27 cellular contexts compared by ENCODE assay signal in genomic region chr19:54399189-54399588, GRCh38. TPM values are rescaled to one million over a fixed set of nuclear protein-coding genes. Genes with fewer than 3 reads are reported as not detected.
A peak's percentile ranks its signal among the peaks of the same experiment; 100 is the strongest.
DNase-seq lines count a peak whose midpoint lies in the region; ATAC-seq and TF ChIP-seq lines count a peak whose summit lies in the region.
"Had no signal": no experiment of that assay in that cellular context is flagged by ENCODE, and none has a peak within 500 bp of the region (broad histone marks: within the 10 kb centered on the region; RNA-seq: fewer than 3 reads in every experiment).

No MANE protein-coding gene starts in this region.

- H3K4me3 Mint-ChIP-seq in MCF 10A (ENCODE audit: unreplicated experiment) (no peak overlapping the region), type B pancreatic cell (peak overlapping the region; percentile 14), natural killer cell (no peak overlapping the region)
- H3K4me3 Mint-ChIP-seq: CD4-positive, alpha-beta T cell; H9 had no signal

- H3K27me3 ChIP-seq in breast epithelium, result no peaks in the 10 kb centered on the region
- H3K27me3 ChIP-seq in WERI-Rb-1 (ENCODE audit: insufficient read depth, low read depth, severe bottlenecking), result peaks cover 2% of the 10 kb centered on the region
- H3K27me3 ChIP-seq in esophagus (ENCODE audit: control insufficient read depth in 1 of 2, insufficient read depth in 2 of 2, low read length in 2 of 2), result no peaks in the 10 kb centered on the region
- no peaks in the 10 kb centered on the region for H3K27me3 ChIP-seq in A673 (replicated peaks; ENCODE audit: insufficient read depth, low read depth, low read length, poor library complexity)
- H3K27me3 ChIP-seq: BLaER1 had no signal

- H3K4me1 ChIP-seq in breast epithelium, result no peaks in the 10 kb centered on the region
- H3K4me1 ChIP-seq in esophagus (ENCODE audit: control insufficient read depth in 2 of 2, insufficient read depth in 2 of 2, low read length in 1 of 2), result peaks cover 0 to 3% of the 10 kb centered on the region in 2 donors
- no peaks in the 10 kb centered on the region for H3K4me1 ChIP-seq in A673 (ENCODE audit: insufficient read depth, low read length, poor library complexity, severe bottlenecking)
- H3K4me1 ChIP-seq: Caco-2 had no signal

- 45 to 59% methylated on average over 2 of the region's 2 CpGs for WGBS in esophagus, 2 donors

- intact Hi-C loops in breast epithelium (cut with DNase I; ENCODE audit: low total_unique reads), result loop anchor here (5.0 kb wide), 1 partner anchor 42 kb away; no protein-coding TSS in a partner anchor
- intact Hi-C loops in MCF 10A (cut with micrococcal nuclease), result no loop called here
- intact Hi-C loops in A673 (cut with micrococcal nuclease; ENCODE audit: unreplicated experiment), result no loop called here
- intact Hi-C loops in natural killer cell (cut with micrococcal nuclease), result no loop called here

- no peak for TF ChIP-seq CTCF in breast epithelium (IDR thresholded peaks at IDR 0.05)
- no peak for TF ChIP-seq CTCF in MCF 10A (IDR thresholded peaks at IDR 0.05; ENCODE audit: unreplicated experiment)
- TF ChIP-seq CTCF in WERI-Rb-1 (IDR thresholded peaks at IDR 0.05; ENCODE audit: low read depth, low read length), result no peak
- TF ChIP-seq CTCF in type B pancreatic cell (conservative IDR thresholded peaks at IDR 0.05), result no peak
- no peak for TF ChIP-seq CTCF in A673 (conservative IDR thresholded peaks at IDR 0.05; ENCODE audit: low read depth, low read length)
- TF ChIP-seq CTCF in natural killer cell (IDR thresholded peaks at IDR 0.05), result no peak

- H3K4me3 ChIP-seq in breast epithelium, result no peak overlapping the region
- no peak overlapping the region for H3K4me3 ChIP-seq in WERI-Rb-1 (ENCODE audit: low read depth, low read length)
- no peak overlapping the region for H3K4me3 ChIP-seq in esophagus (ENCODE audit: low read depth in 1 of 2, low read length in 2 of 2)
- H3K4me3 ChIP-seq in A673 (ENCODE audit: low read depth, low read length, poor library complexity, severe bottlenecking), result no peak overlapping the region
- H3K4me3 ChIP-seq: BLaER1, GM23248, SK-N-MC had no signal

- H3K9me3 ChIP-seq in breast epithelium (no peaks in the 10 kb centered on the region), WERI-Rb-1 (ENCODE audit: severe bottlenecking) (peaks cover 6% of the 10 kb centered on the region), esophagus (ENCODE audit: control insufficient read depth in 2 of 2, insufficient read depth in 1 of 2, low read depth in 1 of 2, low read length in 1 of 2) (peaks cover 0 to 2% of the 10 kb centered on the region in 2 donors), A673 (ENCODE audit: low read depth, low read length, poor library complexity, severe bottlenecking) (no peaks in the 10 kb centered on the region)
- H3K9me3 ChIP-seq: BLaER1, Caco-2 had no signal

- CTCF ChIA-PET in MCF 10A (lab: Yijun Ruan, JAX) (interaction anchor here (0.5 to 1.0 kb wide), 2 partner anchors 8 to 376 kb away, joined by 3 to 7 read pairs; no protein-coding TSS in a partner anchor), A673 (lab: Charles Lee) (no interaction called here)

- H3K27me3 Mint-ChIP-seq in MCF 10A (ENCODE audit: insufficient read depth, unreplicated experiment) (no peaks in the 10 kb centered on the region), type B pancreatic cell (peaks cover 6% of the 10 kb centered on the region), natural killer cell (ENCODE audit: low read depth in 2 of 2) (peaks cover 0 to under 1% of the 10 kb centered on the region in 2 donors)
- H3K27me3 Mint-ChIP-seq: CD4-positive, alpha-beta T cell had no signal

- H3K36me3 ChIP-seq in breast epithelium (no peaks in the 10 kb centered on the region), WERI-Rb-1 (no peaks in the 10 kb centered on the region), esophagus (ENCODE audit: control insufficient read depth in 2 of 2, insufficient read depth in 2 of 2, low read length in 1 of 2) (no peaks in the 10 kb centered on the region), A673 (ENCODE audit: insufficient read depth, low read length, poor library complexity, severe bottlenecking) (no peaks in the 10 kb centered on the region)
- H3K36me3 ChIP-seq: BLaER1 had no signal

- ATAC-seq in GM21737 (IDR thresholded peaks at IDR 0.05; ENCODE audit: unreplicated experiment), result no peak
- no peak for ATAC-seq in natural killer cell
- ATAC-seq: HepG2 had no signal

- H3K36me3 Mint-ChIP-seq in MCF 10A (ENCODE audit: insufficient read depth, unreplicated experiment) (no peaks in the 10 kb centered on the region), type B pancreatic cell (no peaks in the 10 kb centered on the region), natural killer cell (no peaks in the 10 kb centered on the region)

- peaks cover 7% of the 10 kb centered on the region for H3K9me3 Mint-ChIP-seq in MCF 10A (ENCODE audit: unreplicated experiment)
- no peaks in the 10 kb centered on the region for H3K9me3 Mint-ChIP-seq in type B pancreatic cell
- H3K9me3 Mint-ChIP-seq in natural killer cell, result no peaks in the 10 kb centered on the region
- H3K9me3 Mint-ChIP-seq: CD4-positive, alpha-beta T cell had no signal

- POLR2A ChIA-PET in MCF 10A (lab: Yijun Ruan, JAX) (no interaction called here), A673 (lab: Charles Lee; ENCODE audit: low non-redundant PET) (no interaction called here)

- H3K27ac ChIP-seq in breast epithelium, result peak overlapping the region; percentile 19 to 40
- H3K27ac ChIP-seq in WERI-Rb-1, result peak overlapping the region; percentile 65
- peak overlapping the region; percentile 40 to 78 for H3K27ac ChIP-seq in esophagus (ENCODE audit: low read depth in 2 of 2, low read length in 1 of 2)
- H3K27ac ChIP-seq in A673 (ENCODE audit: low read depth, low read length, poor library complexity, severe bottlenecking), result no peak overlapping the region
- H3K27ac ChIP-seq: BLaER1, GM23248, SK-N-MC had no signal

- H3K27ac Mint-ChIP-seq in MCF 10A (ENCODE audit: low read depth, unreplicated experiment) (no peak overlapping the region), type B pancreatic cell (peak overlapping the region; percentile 31), natural killer cell (no peak overlapping the region)
- H3K27ac Mint-ChIP-seq: CD4-positive, alpha-beta T cell; H9 had no signal

- peak in 1 of 2 donors; percentile 35 for DNase-seq in breast epithelium (ENCODE audit: low spot score in 2 of 2)
- DNase-seq in MCF 10A (ENCODE audit: unreplicated experiment), result no peak
- peak; percentile 29 for DNase-seq in WERI-Rb-1
- no peak for DNase-seq in type B pancreatic cell (ENCODE audit: extremely low spot score, unreplicated experiment)
- no peak for DNase-seq in A673 (ENCODE audit: low spot score)
- no peak for DNase-seq in natural killer cell
- DNase-seq: Caco-2; CD4-positive, alpha-beta T cell; DMS79 treated with DMSO at 0.1 percent for 48 hours; GM23248; H9; Karpas-422; MV-4-11; NCI-H1105; NCI-H1436 treated with DMSO at 0.1 percent for 48 hours; NCI-H187 treated with DMSO at 0.1 percent for 48 hours; NCI-H446 treated with DMSO at 0.1 percent for 48 hours; SIG-M5 had no signal

- no peak for TF ChIP-seq POLR2A in breast epithelium (IDR thresholded peaks at IDR 0.05)

- BruUV-seq in MCF 10A (replicated peaks; lab: Mats Ljungman, UMichigan) (no TSS peak), A673 (replicated peaks; lab: Mats Ljungman, UMichigan) (no TSS peak)

- H3K4me1 Mint-ChIP-seq in MCF 10A (ENCODE audit: insufficient read depth, unreplicated experiment), result no peaks in the 10 kb centered on the region
- H3K4me1 Mint-ChIP-seq in type B pancreatic cell (ENCODE audit: unreplicated experiment), result no peaks in the 10 kb centered on the region
- H3K4me1 Mint-ChIP-seq in natural killer cell, result no peaks in the 10 kb centered on the region

RNA-seq across cellular contexts. Expression of gene TTYH1, which starts 16.1 kb away (rescaled TPM):
- total RNA-seq in breast epithelium (1 to 10 TPM in 2 of 3 donors, under 1 TPM in 1; 0.48 to 4.6 (median 4.0) TPM), MCF 10A (2022) (not detected in 2 replicates), type B pancreatic cell (ENCODE audit: low replicate concordance) (8.7 and 50.7 TPM in 2 replicates), A673 (2021) (3.0 and 3.2 TPM in 2 replicates), natural killer cell (under 1 TPM; 0.59 to 0.84 (median 0.65) TPM)
- 1 to 10 TPM in 1 of 2 donors, under 1 TPM in 1; 0.82 to 3.7 TPM for polyA plus RNA-seq in esophagus
- total RNA-seq: A172; Caco-2; CD4-positive, alpha-beta T cell; GM23248; HT1080; M059J had no signal
- polyA plus RNA-seq: AG04450 had no signal

RNA-seq across cellular contexts. Expression of gene LAIR1, which starts 34.5 kb away (rescaled TPM):
- total RNA-seq in breast epithelium (10 to 100 TPM; 11.8 to 44.5 (median 23.1) TPM), MCF 10A (2022) (not detected in 2 replicates), type B pancreatic cell (ENCODE audit: low replicate concordance) (not detected in 2 replicates), A673 (2021) (not detected in 2 replicates), natural killer cell (100 to 1,000 TPM; 117 to 163 (median 156) TPM)
- 1 to 10 TPM; 1.9 to 2.0 TPM for polyA plus RNA-seq in esophagus
- total RNA-seq: A172, Caco-2, GM23248, H9, HT1080 had no signal
- polyA plus RNA-seq: AG04450, GM23248 had no signal

RNA-seq across cellular contexts. Expression of gene LENG8, which starts 49.8 kb away (rescaled TPM):
- 100 to 1,000 TPM in 2 of 3 donors, 10 to 100 TPM in 1; 82.9 to 204 (median 148) TPM for total RNA-seq in breast epithelium
- total RNA-seq in MCF 10A (2022), result 238 and 249 TPM in 2 replicates
- 100 to 1,000 TPM in 1 of 2 donors, 10 to 100 TPM in 1; 55.3 to 137 TPM for polyA plus RNA-seq in esophagus
- 135 and 196 TPM in 2 replicates for total RNA-seq in type B pancreatic cell (ENCODE audit: low replicate concordance)
- total RNA-seq in A673 (2021), result 129 and 149 TPM in 2 replicates
- total RNA-seq in natural killer cell, result 100 to 1,000 TPM; 479 to 563 (median 507) TPM

Comparison
In these comparisons a context has a peak if more than half of its experiments do, and no peak if none do; other contexts are left out.
1. RNA of gene LAIR1, which starts 34.5 kb away (total RNA-seq): 117 to 163 TPM in natural killer cell and 11.8 to 44.5 TPM in breast epithelium; not detected in MCF 10A, not detected in type B pancreatic cell and not detected in A673; every median in the first group is over 10 times any median in the second.